In genomic region chr1:66654643-66655042, GRCh38 we compare ENCODE assay signal across 29 cellular contexts.
"Had no signal": no experiment of that assay in that cellular context is flagged by ENCODE, and none has a peak within 500 bp of the region (broad histone marks: within the 10 kb centered on the region; RNA-seq: fewer than 3 reads in every experiment).

No MANE protein-coding gene starts in this region.

- DNase-seq: activated CD4-positive, alpha-beta T cell treated with anti-CD3 and anti-CD28 coated beads, Interleukin-2, amount 10 ng/mL, durations not matched to agents 24 days and 14 days; activated CD4-positive, alpha-beta T cell treated with anti-CD3 and anti-CD28 coated beads, Interleukin-2, amount 50 U/mL, for 4 hours; activated CD4-positive, CD25-positive, alpha-beta regulatory T cell; activated CD8-positive, alpha-beta T cell treated with anti-CD3 and anti-CD28 coated beads for 36 hours; activated effector memory CD4-positive, alpha-beta T cell treated with anti-CD3 and anti-CD28 coated beads, Interleukin-2, amount 50 U/mL, for 16 hours; activated naive CD4-positive, alpha-beta T cell; activated naive CD4-positive, alpha-beta T cell treated with anti-CD3 and anti-CD28 coated beads, Interleukin-2, amount 50 U/mL, for 16 hours; activated naive CD8-positive, alpha-beta T cell treated with anti-CD3 and anti-CD28 coated beads for 36 hours; activated T-cell treated with anti-CD3 and anti-CD28 coated beads, Interleukin-2, amount 50 U/mL, for 1 hour; activated T-cell treated with anti-CD3 and anti-CD28 coated beads, Interleukin-2, amount 50 U/mL, for 72 hours; amniotic stem cell; aorta; brain microvascular endothelial cell; Karpas-422; KBM-7; NCI-H1105 treated with DMSO at 0.1 percent for 48 hours; NCI-H1436; NCI-H1694; NCI-H1930; NCI-H2081 treated with DMSO at 0.1 percent for 48 hours; NCI-H226; NCI-H446 treated with DMSO at 0.1 percent for 48 hours; NCI-H524; Peyer's patch; RPMI8226; T1000; WERI-Rb-1 had no signal

- H3K4me3 ChIP-seq: Peyer's patch, SK-N-MC had no signal

- H3K27ac ChIP-seq: brain microvascular endothelial cell, Peyer's patch, SK-N-MC, WERI-Rb-1 had no signal

- ATAC-seq: activated CD8-positive, alpha-beta T cell treated with anti-CD3 and anti-CD28 coated beads for 36 hours; activated T-cell treated with anti-CD3 and anti-CD28 coated beads, Interleukin-2, amount 50 U/mL, for 72 hours; activated T-helper 17 cell treated with anti-CD3 and anti-CD28 coated beads, Interleukin-2, amount 50 U/mL, for 72 hours had no signal

- H3K36me3 ChIP-seq: Peyer's patch, WERI-Rb-1 had no signal

- H3K4me1 ChIP-seq: Peyer's patch had no signal

- H3K9me3 ChIP-seq: Peyer's patch had no signal

- H3K27me3 ChIP-seq: brain microvascular endothelial cell, Peyer's patch had no signal
